11 cellular contexts compared by ENCODE assay signal in genomic region chr5:68289576-68289975, GRCh38.
DNase-seq lines count a peak whose midpoint lies in the region; ATAC-seq and TF ChIP-seq lines count a peak whose summit lies in the region.
"Had no signal": no experiment of that assay in that cellular context is flagged by ENCODE, and none has a peak within 500 bp of the region (broad histone marks: within the 10 kb centered on the region; RNA-seq: fewer than 3 reads in every experiment).

No MANE protein-coding gene starts in this region.

- no peak for ATAC-seq in HG03469 (IDR thresholded peaks at IDR 0.05; ENCODE audit: unreplicated experiment)

- no peak for TF ChIP-seq POLR2A in spleen (IDR thresholded peaks at IDR 0.05)

- TF ChIP-seq CTCF in kidney epithelial cell (IDR thresholded peaks at IDR 0.05; ENCODE audit: insufficient read depth, low read length, poor library complexity, severe bottlenecking) (no peak), spleen (IDR thresholded peaks at IDR 0.05 in 8 of 11, conservative IDR thresholded peaks at IDR 0.05 in 3 of 11) (no peak)

- H3K36me3 Mint-ChIP-seq in activated naive CD8-positive, alpha-beta T cell: peaks cover 6% of the 10 kb centered on the region

- peak overlapping the region; percentile 66 for H3K27ac Mint-ChIP-seq in activated naive CD8-positive, alpha-beta T cell
- H3K27ac Mint-ChIP-seq: T-helper 1 cell treated with Interleukin-12 subunit alpha and Interleukin-12 subunit beta and Interleukin-4 antibody, amounts not matched to agents 30 μg/mL and 1 μg/mL, for 36 hours had no signal

- H3K4me3 ChIP-seq in kidney epithelial cell (ENCODE audit: low read depth, low read length): peak overlapping the region; percentile 49
- H3K4me3 ChIP-seq in spleen: peak overlapping the region in 7 of 8 donors; percentile 16 to 73 (median 52)

- peak overlapping the region; percentile 30 for H3K4me3 Mint-ChIP-seq in activated naive CD8-positive, alpha-beta T cell

- peaks cover 51 to 94% (median 84%) of the 10 kb centered on the region in 6 donors for H3K4me1 ChIP-seq in spleen

- DNase-seq in DMS79 treated with DMSO at 0.1 percent for 48 hours (lab: John Stamatoyannopoulos, UW): peak; percentile 22
- no peak for DNase-seq in DMS79 (lab: John Stamatoyannopoulos, UW)
- no peak for DNase-seq in kidney epithelial cell (ENCODE audit: low read depth)
- no peak for DNase-seq in spleen
- no peak for DNase-seq in RPMI8226
- DNase-seq in mesenteric fat pad (ENCODE audit: low spot score): no peak
- DNase-seq: aorta, NCI-H2171 had no signal

- WGBS in spleen, 5 donors: 50 to 66% (median 56%) methylated on average over 3 of the region's 3 CpGs

- H3K36me3 ChIP-seq in kidney epithelial cell (ENCODE audit: control insufficient read depth, insufficient read depth, low read length): no peaks in the 10 kb centered on the region
- peaks cover 0 to 50% (median 22%) of the 10 kb centered on the region in 6 donors for H3K36me3 ChIP-seq in spleen

- intact Hi-C loops in spleen (cut with DNase I; ENCODE audit: low total_unique reads): loop anchor here (5.0 kb wide), 1 partner anchor 673 kb away; no protein-coding TSS in a partner anchor

- H3K9me3 ChIP-seq in spleen: no peaks in the 10 kb centered on the region

- H3K9me3 Mint-ChIP-seq in activated naive CD8-positive, alpha-beta T cell (ENCODE audit: low read depth): no peaks in the 10 kb centered on the region
- H3K9me3 Mint-ChIP-seq: T-helper 1 cell treated with Interleukin-12 subunit alpha and Interleukin-12 subunit beta and Interleukin-4 antibody, amounts not matched to agents 30 μg/mL and 1 μg/mL, for 36 hours had no signal

- peak overlapping the region; percentile 81 to 92 (median 89) for H3K27ac ChIP-seq in spleen

- H3K4me1 Mint-ChIP-seq in activated naive CD8-positive, alpha-beta T cell (ENCODE audit: low read depth): peaks cover 70% of the 10 kb centered on the region

- H3K27me3 ChIP-seq in kidney epithelial cell (ENCODE audit: control insufficient read depth, insufficient read depth, low read length) (no peaks in the 10 kb centered on the region), spleen (replicated peaks in 1 of 7) (no peaks in the 10 kb centered on the region)

- H3K27me3 Mint-ChIP-seq in activated naive CD8-positive, alpha-beta T cell: no peaks in the 10 kb centered on the region
